In genomic region chr14:68226523-68226922, GRCh38 we compare ENCODE assay signal across 8 cellular contexts.
"Had no signal": no experiment of that assay in that cellular context is flagged by ENCODE, and none has a peak within 500 bp of the region (broad histone marks: within the 10 kb centered on the region; RNA-seq: fewer than 3 reads in every experiment).

No MANE protein-coding gene starts in this region.

- FAIRE-seq: H1, H54 had no signal

- H3K4me2 ChIP-seq: GM23338 had no signal

- DNase-seq: H9, HCEC 1CT, IMR-90, KBM-7 had no signal

- H3K9me3 Mint-ChIP-seq: GM23338, H9 had no signal

- ATAC-seq: GM23338 had no signal

- H3K27ac Mint-ChIP-seq: GM23338 had no signal

- H3K4me3 Mint-ChIP-seq: GM23338, H9 had no signal

- H3K4me3 ChIP-seq: GM23338 had no signal

- H3K27ac ChIP-seq: HL-60 had no signal

- H2AFZ ChIP-seq: GM23338 had no signal
